Comparison of ENCODE assay signal across 10 cellular contexts in genomic region chr10:7193369-7193768, GRCh38.
DNase-seq lines count a peak whose midpoint lies in the region; ATAC-seq and TF ChIP-seq lines count a peak whose summit lies in the region.
"Had no signal": no experiment of that assay in that cellular context is flagged by ENCODE, and none has a peak within 500 bp of the region (broad histone marks: within the 10 kb centered on the region; RNA-seq: fewer than 3 reads in every experiment).

No MANE protein-coding gene starts in this region.

- no peak for TF ChIP-seq POLR2A in thyroid gland (IDR thresholded peaks at IDR 0.05)

- peak; percentile 44 for ATAC-seq in HG02870 (IDR thresholded peaks at IDR 0.05; ENCODE audit: unreplicated experiment)
- ATAC-seq: left lung had no signal

- H3K27me3 ChIP-seq in thyroid gland, result no peaks in the 10 kb centered on the region
- H3K27me3 ChIP-seq: left lung had no signal

- peak; percentile 23 to 37 (median 24) for DNase-seq in activated CD8-positive, alpha-beta memory T cell treated with anti-CD3 and anti-CD28 coated beads for 48 hours (ENCODE audit: low read depth in 2 of 3, low spot score in 2 of 3)
- DNase-seq in germinal center (ENCODE audit: low spot score), result peak; percentile 17
- DNase-seq in stimulated activated CD8-positive, alpha-beta memory T cell treated with anti-CD3 and anti-CD28 coated beads, Interleukin-7, amount 100 ng/mL, for 48 hours (ENCODE audit: extremely low read depth in 1 of 2, low read depth in 1 of 2), result peak; percentile 16 to 34
- DNase-seq in retina, result no peak
- DNase-seq in NCI-H524 treated with DMSO at 0.1 percent for 48 hours (lab: John Stamatoyannopoulos, UW), result no peak
- DNase-seq in thyroid gland, result no peak
- DNase-seq: HFFc6, left lung, NCI-H1694 had no signal

- intact Hi-C loops in thyroid gland (cut with DNase I), result no loop called here

- peaks cover 6 to 14% of the 10 kb centered on the region in 2 donors for H3K36me3 ChIP-seq in thyroid gland

- no peak overlapping the region for H3K4me3 ChIP-seq in thyroid gland (replicated peaks in 1 of 3)
- H3K4me3 ChIP-seq: left lung had no signal

- no peaks in the 10 kb centered on the region for H3K9me3 ChIP-seq in thyroid gland

- no peak overlapping the region for H3K27ac ChIP-seq in thyroid gland
- H3K27ac ChIP-seq: left lung had no signal

- WGBS in thyroid gland, 2 donors, result 90 to 96% methylated on average over 7 of the region's 7 CpGs

- TF ChIP-seq CTCF in thyroid gland (IDR thresholded peaks at IDR 0.05), result no peak

- no peaks in the 10 kb centered on the region for H3K4me1 ChIP-seq in thyroid gland

Comparison
In these comparisons a context has a peak if more than half of its experiments do, and no peak if none do; other contexts are left out.
1. DNase-seq: peak in activated CD8-positive, alpha-beta memory T cell treated with anti-CD3 and anti-CD28 coated beads for 48 hours (3 of 3), germinal center (single experiment) and stimulated activated CD8-positive, alpha-beta memory T cell treated with anti-CD3 and anti-CD28 coated beads, Interleukin-7, amount 100 ng/mL, for 48 hours (2 of 2); none in retina (single experiment), NCI-H524 treated with DMSO at 0.1 percent for 48 hours (single experiment) and thyroid gland (0 of 2).